ENCODE assay signal across 20 cellular contexts in the genomic region with DNA sequence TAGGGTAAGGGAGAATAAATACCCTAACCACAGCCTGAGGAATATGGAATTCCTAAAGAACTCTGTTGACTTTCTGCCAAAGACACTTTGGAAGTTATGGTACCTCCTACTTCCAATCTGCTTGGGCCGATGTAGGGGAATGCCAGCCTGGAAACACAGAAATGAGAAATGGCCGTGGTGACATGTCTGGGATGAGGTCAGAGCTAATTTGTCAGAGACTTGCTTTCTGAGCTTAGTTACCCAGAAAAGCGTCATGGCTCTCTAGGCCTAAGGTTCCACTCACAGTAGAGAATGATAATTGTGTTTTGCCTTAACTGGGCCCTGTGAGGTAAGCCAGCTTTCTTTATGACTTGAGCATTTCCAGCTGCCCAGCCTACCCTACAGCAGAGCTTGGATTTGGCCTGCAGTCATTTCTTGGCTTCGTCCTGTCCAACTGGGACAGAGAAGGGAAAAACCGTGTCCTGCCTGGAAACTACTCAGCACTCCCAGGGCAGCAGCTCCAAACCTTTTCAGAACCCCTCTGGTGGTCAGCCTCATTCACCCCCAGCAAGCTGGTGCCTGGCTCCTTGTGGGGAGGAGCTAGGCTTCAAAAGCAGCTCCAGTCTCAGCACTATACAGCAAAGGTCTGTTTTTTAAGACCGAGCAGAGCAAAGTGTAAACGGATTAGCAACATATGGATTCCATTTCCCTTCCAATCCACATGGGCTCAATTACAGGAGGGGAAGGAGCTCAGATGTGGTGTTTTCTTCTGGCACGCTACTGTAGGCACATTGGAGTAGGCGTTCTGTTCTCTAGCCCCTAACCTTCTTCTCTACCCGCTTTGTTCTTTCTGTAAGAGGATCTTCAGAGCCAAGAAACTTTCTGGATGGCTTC.
DNase-seq lines count a peak whose midpoint lies in the region; ATAC-seq and TF ChIP-seq lines count a peak whose summit lies in the region.
"Had no signal": no experiment of that assay in that cellular context is flagged by ENCODE, and none has a peak within 500 bp of the region (broad histone marks: within the 10 kb centered on the region; RNA-seq: fewer than 3 reads in every experiment).

No MANE protein-coding gene starts in this region.

- H3K4me1 ChIP-seq in left lung (no peaks in the 10 kb centered on the region), spleen (no peaks in the 10 kb centered on the region)

- DNase-seq in Right ventricle myocardium inferior (ENCODE audit: missing footprints) (peak; percentile 62), cardiac septum (ENCODE audit: low spot score) (no peak), fibroblast of gingiva (ENCODE audit: low read depth) (peak; percentile 76), left lung (no peak), T-helper 17 cell (no peak), spleen (no peak), NCI-H345 (lab: John Stamatoyannopoulos, UW) (no peak)
- DNase-seq: activated CD4-positive, alpha-beta T cell treated with anti-CD3 and anti-CD28 coated beads, Interleukin-2, amount 10 ng/mL, durations not matched to agents 7 days and 5 days; CD8-positive, alpha-beta memory T cell; effector memory CD4-positive, alpha-beta T cell; H9; naive thymus-derived CD4-positive, alpha-beta T cell; NCI-H69; retina; stimulated activated naive B cell treated with anti-CD40 and anti-IgM and Interleukin-4, amounts not matched to agents 10 μg/mL and 1 μg/mL and 100 μg/mL, for 72 hours; T1000 had no signal

- H3K36me3 ChIP-seq in left lung, result no peaks in the 10 kb centered on the region
- no peaks in the 10 kb centered on the region for H3K36me3 ChIP-seq in spleen

- intact Hi-C loops in Right ventricle myocardium inferior (cut with DNase I) (no loop called here), cardiac septum (cut with DNase I) (no loop called here), left lung (cut with DNase I) (no loop called here), spleen (cut with DNase I; ENCODE audit: low total_unique reads) (no loop called here)

- H3K4me3 ChIP-seq in left lung (no peak overlapping the region), spleen (no peak overlapping the region)

- no peak overlapping the region for H3K27ac Mint-ChIP-seq in T-helper 17 cell
- H3K27ac Mint-ChIP-seq: activated CD4-positive, alpha-beta T cell treated with anti-CD3 and anti-CD28 coated beads, Interleukin-2, amount 10 ng/mL, durations not matched to agents 7 days and 5 days; CD8-positive, alpha-beta memory T cell; H9; naive thymus-derived CD4-positive, alpha-beta T cell; stimulated activated naive B cell treated with anti-CD40 and anti-IgM and Interleukin-4, amounts not matched to agents 10 μg/mL and 1 μg/mL and 100 μg/mL, for 72 hours had no signal

- ATAC-seq in Right ventricle myocardium inferior, result peak; percentile 85
- ATAC-seq in left lung, result peak; percentile 22
- ATAC-seq in T-helper 17 cell, result no peak
- no peak for ATAC-seq in HG03457 (IDR thresholded peaks at IDR 0.05; ENCODE audit: unreplicated experiment)
- ATAC-seq: naive thymus-derived CD4-positive, alpha-beta T cell; stimulated activated naive B cell treated with anti-CD40 and anti-IgM and Interleukin-4, amounts not matched to agents 10 μg/mL and 1 μg/mL and 100 μg/mL, for 72 hours had no signal

- no peaks in the 10 kb centered on the region for H3K27me3 Mint-ChIP-seq in T-helper 17 cell
- H3K27me3 Mint-ChIP-seq: activated CD4-positive, alpha-beta T cell treated with anti-CD3 and anti-CD28 coated beads, Interleukin-2, amount 10 ng/mL, durations not matched to agents 7 days and 5 days; brain; CD8-positive, alpha-beta memory T cell; stimulated activated naive B cell treated with anti-CD40 and anti-IgM and Interleukin-4, amounts not matched to agents 10 μg/mL and 1 μg/mL and 100 μg/mL, for 72 hours had no signal

- H3K9me3 ChIP-seq in left lung (no peaks in the 10 kb centered on the region), T-helper 17 cell (ENCODE audit: control insufficient read depth, low read length, poor library complexity, severe bottlenecking) (no peaks in the 10 kb centered on the region), spleen (no peaks in the 10 kb centered on the region)

- no peak for TF ChIP-seq POLR2A in spleen (IDR thresholded peaks at IDR 0.05)

- no peak overlapping the region for H3K4me3 Mint-ChIP-seq in T-helper 17 cell
- H3K4me3 Mint-ChIP-seq: activated CD4-positive, alpha-beta T cell treated with anti-CD3 and anti-CD28 coated beads, Interleukin-2, amount 10 ng/mL, durations not matched to agents 7 days and 5 days; brain; CD8-positive, alpha-beta memory T cell; H9; naive thymus-derived CD4-positive, alpha-beta T cell; stimulated activated naive B cell treated with anti-CD40 and anti-IgM and Interleukin-4, amounts not matched to agents 10 μg/mL and 1 μg/mL and 100 μg/mL, for 72 hours had no signal

- no peaks in the 10 kb centered on the region for H3K36me3 Mint-ChIP-seq in T-helper 17 cell (ENCODE audit: low read depth)
- H3K36me3 Mint-ChIP-seq: CD8-positive, alpha-beta memory T cell; stimulated activated naive B cell treated with anti-CD40 and anti-IgM and Interleukin-4, amounts not matched to agents 10 μg/mL and 1 μg/mL and 100 μg/mL, for 72 hours had no signal

- H3K27ac ChIP-seq in left lung (peak overlapping the region in 1 of 2 donors; percentile 30), spleen (no peak overlapping the region)
- H3K27ac ChIP-seq: 22Rv1, HL-60 had no signal

- no peaks in the 10 kb centered on the region for H3K4me1 Mint-ChIP-seq in T-helper 17 cell
- H3K4me1 Mint-ChIP-seq: activated CD4-positive, alpha-beta T cell treated with anti-CD3 and anti-CD28 coated beads, Interleukin-2, amount 10 ng/mL, durations not matched to agents 7 days and 5 days; brain; CD8-positive, alpha-beta memory T cell; H9; naive thymus-derived CD4-positive, alpha-beta T cell; stimulated activated naive B cell treated with anti-CD40 and anti-IgM and Interleukin-4, amounts not matched to agents 10 μg/mL and 1 μg/mL and 100 μg/mL, for 72 hours had no signal

- no peaks in the 10 kb centered on the region for H3K27me3 ChIP-seq in left lung
- no peaks in the 10 kb centered on the region for H3K27me3 ChIP-seq in spleen (replicated peaks in 1 of 7)

- 70 to 91% (median 84%) methylated on average over 10 of the region's 10 CpGs for WGBS in spleen, 5 donors

- no peak for TF ChIP-seq CTCF in left lung (IDR thresholded peaks at IDR 0.05)
- no peak for TF ChIP-seq CTCF in spleen (IDR thresholded peaks at IDR 0.05 in 8 of 11, conservative IDR thresholded peaks at IDR 0.05 in 3 of 11)

Comparison
In these comparisons a context has a peak if more than half of its experiments do, and no peak if none do; other contexts are left out.
1. DNase-seq: peak in Right ventricle myocardium inferior (single experiment) and fibroblast of gingiva (single experiment); none in cardiac septum (single experiment), left lung (0 of 2), T-helper 17 cell (0 of 3), spleen (single experiment) and NCI-H345 (single experiment).
2. ATAC-seq: peak in Right ventricle myocardium inferior (single experiment) and left lung (single experiment); none in T-helper 17 cell (single experiment) and HG03457 (single experiment).